ENCODE assay signal across 16 cellular contexts in genomic region chr21:26147535-26147934, GRCh38. TPM values are rescaled to one million over a fixed set of nuclear protein-coding genes. Genes with fewer than 3 reads are reported as not detected.
DNase-seq lines count a peak whose midpoint lies in the region; ATAC-seq, FAIRE-seq and TF ChIP-seq lines count a peak whose summit lies in the region.
"Had no signal": no experiment of that assay in that cellular context is flagged by ENCODE, and none has a peak within 500 bp of the region (broad histone marks: within the 10 kb centered on the region; RNA-seq: fewer than 3 reads in every experiment).

No MANE protein-coding gene starts in this region.

- FAIRE-seq in A549 (lab: Jason Lieb, UNC), result no peak

- WGBS in A549 (ENCODE audit: missing lambda C conversion rate), result 88% methylated on average over 4 of the region's 4 CpGs
- WGBS in GM23248 (ENCODE audit: low coverage in 1 of 2, low lambda C conversion rate in 2 of 2, missing lambda C conversion rate in 2 of 2), 2 experiments, result 76 to 84% methylated on average over 4 of the region's 4 CpGs
- WGBS in mesodermal cell (ENCODE audit: insufficient coverage in 2 of 2), 2 experiments, result no CpG with 5 or more reads among the region's 4 CpGs

- peaks cover 93% of the 10 kb centered on the region for H3K79me2 ChIP-seq in GM23248 (ENCODE audit: insufficient read depth)

- H3K9me3 ChIP-seq in A549 (no peaks in the 10 kb centered on the region), GM23248 (ENCODE audit: low read depth) (no peaks in the 10 kb centered on the region), mesodermal cell (ENCODE audit: control insufficient read depth, low read length) (no peaks in the 10 kb centered on the region)
- H3K9me3 ChIP-seq: prostate gland had no signal

- intact Hi-C loops in left colon (cut with DNase I, micrococcal nuclease), result no loop called here

- no peak for TF ChIP-seq RAD21 in A549 (conservative IDR thresholded peaks at IDR 0.05 in 1 of 2, IDR thresholded peaks at IDR 0.05 in 1 of 2)

- no peaks in the 10 kb centered on the region for H3K36me3 ChIP-seq in GM23248 (ENCODE audit: low read depth)
- peaks cover 27% of the 10 kb centered on the region for H3K36me3 ChIP-seq in mesodermal cell (ENCODE audit: control insufficient read depth, insufficient read depth, low read length)
- H3K36me3 ChIP-seq: prostate gland had no signal

- no peak overlapping the region for H3K9ac ChIP-seq in GM23248

- peak overlapping the region; percentile 64; the same call in 2 of the 3 replicates for H3K4me2 ChIP-seq in A549
- no peak overlapping the region for H3K4me2 ChIP-seq in GM23248 (ENCODE audit: unreplicated experiment)

- no peak for DNase-seq in A549 (ENCODE audit: low read depth in 1 of 2, low spot score in 1 of 2)
- no peak for DNase-seq in GM23248
- no peak for DNase-seq in SKM-1 (lab: John Stamatoyannopoulos, UW; ENCODE audit: unreplicated experiment)
- DNase-seq in left colon, result no peak
- no peak for DNase-seq in OCI-M1 (lab: John Stamatoyannopoulos, UW)
- DNase-seq in stimulated activated CD4-positive, alpha-beta T cell treated with anti-CD3 and anti-CD28 coated beads, Interleukin-12 subunit alpha, Interleukin-12 subunit beta, amount 100 ng/mL, for 4 hours, result no peak
- DNase-seq: activated CD4-positive, alpha-beta T cell treated with anti-CD3 and anti-CD28 coated beads, Interleukin-2, amount 50 U/mL, for 4 hours; activated T-cell treated with anti-CD3 and anti-CD28 coated beads, Interleukin-2, amount 50 U/mL, for 48 hours; HCEC 1CT; NCI-H146; RPMI8226; substantia nigra; T-helper 9 cell had no signal

- CTCF ChIA-PET in A549 (lab: Yijun Ruan, JAX), result interaction anchor here (1.2 to 1.3 kb wide), 2 partner anchors 12 to 539 kb away, joined by 3 to 4 read pairs; no protein-coding TSS in a partner anchor

- in situ Hi-C loops in GM23248 (cut with MboI), result no loop called here

- H3K4me1 ChIP-seq in A549, result peaks cover 39% of the 10 kb centered on the region
- H3K4me1 ChIP-seq in GM23248 (ENCODE audit: insufficient read depth), result peaks cover 19% of the 10 kb centered on the region
- H3K4me1 ChIP-seq in mesodermal cell (ENCODE audit: control insufficient read depth, insufficient read depth, low read length, poor library complexity, severe bottlenecking), result peaks cover 41% of the 10 kb centered on the region
- H3K4me1 ChIP-seq: prostate gland had no signal

- TF ChIP-seq CTCF in A549 (IDR thresholded peaks at IDR 0.05) (no peak), VCaP (conservative IDR thresholded peaks at IDR 0.05) (no peak)

- no peak overlapping the region for H2AFZ ChIP-seq in GM23248

- H3K4me3 ChIP-seq in A549, result no peak overlapping the region
- H3K4me3 ChIP-seq in GM23248, result no peak overlapping the region
- H3K4me3 ChIP-seq in mesodermal cell (ENCODE audit: extremely low read depth, insufficient read depth, low read length, poor library complexity, severe bottlenecking), result no peak overlapping the region
- H3K4me3 ChIP-seq: prostate gland had no signal

- no peak for TF ChIP-seq POLR2A in A549 (IDR thresholded peaks at IDR 0.05; ENCODE audit: low read length)

- no peak for ATAC-seq in A549
- no peak for ATAC-seq in left colon

- peaks cover 24% of the 10 kb centered on the region for H3F3A ChIP-seq in GM23248 (ENCODE audit: insufficient read depth)

- H3K27ac ChIP-seq in A549 (0 out of 6 replicates have a peak overlapping the region, but pooled peaks of 1 of the 2 experiments have one; percentile 77), GM23248 (peak overlapping the region; percentile 82; the same call in 1 of the 2 replicates), VCaP (peak overlapping the region; percentile 58), mesodermal cell (ENCODE audit: low read depth, low read length, severe bottlenecking) (peak overlapping the region; percentile 88)
- H3K27ac ChIP-seq: prostate gland had no signal

- no peaks in the 10 kb centered on the region for H3K27me3 ChIP-seq in GM23248 (replicated peaks; ENCODE audit: insufficient read depth)

- no peaks in the 10 kb centered on the region for H4K20me1 ChIP-seq in GM23248 (ENCODE audit: insufficient read depth)

- no peaks in the 10 kb centered on the region for H3K9me2 ChIP-seq in GM23248 (ENCODE audit: insufficient read depth)

- POLR2A ChIA-PET in A549 (lab: Yijun Ruan, JAX), result no interaction called here

- no peak for TF ChIP-seq EP300 in A549 (IDR thresholded peaks at IDR 0.05)

TF ChIP-seq in A549, 52 proteins besides CTCF, POLR2A, EP300 and RAD21:
- no peak for TF ChIP-seq GATA3 (IDR thresholded peaks at IDR 0.05; ENCODE audit: borderline replicate concordance)
- no peak for TF ChIP-seq NR3C1 (IDR thresholded peaks at IDR 0.05)
- TF ChIP-seq NPAS2 (CRISPR knock-in tag; IDR thresholded peaks at IDR 0.05; ENCODE audit: borderline replicate concordance), result no peak
- TF ChIP-seq BCL3 (IDR thresholded peaks at IDR 0.05), result no peak
- no peak for TF ChIP-seq ELK1 (IDR thresholded peaks at IDR 0.05; ENCODE audit: low read depth, low read length)
TF ChIP-seq in A549: peak in this region for 0.

RNA-seq across cellular contexts. Expression of gene APP, which starts 23.0 kb away (rescaled TPM):
- polyA plus RNA-seq in A549 (2011; rRNA removed), result 526 and 565 TPM in 2 replicates
- 222 and 228 TPM in 2 replicates for polyA plus RNA-seq in A549 (2012; cell fraction: cytosol; rRNA removed)
- polyA plus RNA-seq in A549 (2012; cell fraction: nucleus; rRNA removed), result 309 and 351 TPM in 2 replicates
- polyA plus RNA-seq in A549 (2017; fragmentation: RNase III; extraction: RNeasy Plus Mini Kit Qiagen cat#74134 plus additional on column Dnase treatment), result 310 to 587 TPM (median 540 TPM) in 3 replicates
- 398 and 486 TPM in 2 replicates for polyA minus RNA-seq in A549 (2011; rRNA and poly(A)+ RNA removed)
- 276 and 292 TPM in 2 replicates for total RNA-seq in GM23248 (2014; rRNA removed; shearing (Covaris generic))
- 28.5 and 35.0 TPM in 2 replicates for polyA plus RNA-seq in GM23248 (2016; fragmentation: Nextera tagmentation; extraction: Ambion mirVana)
- polyA plus RNA-seq in mesodermal cell (2013, experiment 1 of 2), result 546 TPM
- polyA plus RNA-seq in mesodermal cell (2013, experiment 2 of 2), result 502 TPM
- total RNA-seq in left colon, result 100 to 1,000 TPM; 884 to 960 TPM
